Comparison of ENCODE assay signal across 23 cellular contexts in the genomic region with DNA sequence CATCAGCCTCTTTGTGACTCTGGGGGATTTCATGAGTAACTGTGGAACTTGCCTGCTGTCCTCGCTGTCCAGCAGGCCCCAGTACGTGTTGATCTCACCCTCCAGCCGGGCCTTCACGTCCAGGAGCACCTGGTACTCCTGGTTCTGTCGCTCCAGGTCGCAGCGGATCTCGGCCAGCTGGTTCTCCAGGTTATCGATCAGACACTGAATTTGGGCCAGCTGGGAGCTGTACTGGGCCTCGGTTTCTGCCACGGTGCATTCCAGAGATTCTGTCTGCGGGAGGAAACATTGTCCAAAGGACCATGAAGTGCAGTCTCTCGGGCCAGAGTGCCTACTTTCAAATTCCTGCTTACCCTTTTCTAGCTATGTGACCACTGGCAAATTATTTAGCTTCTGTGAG. TPM values are rescaled to one million over a fixed set of nuclear protein-coding genes. Genes with fewer than 3 reads are reported as not detected.
"Had no signal": no experiment of that assay in that cellular context is flagged by ENCODE, and none has a peak within 500 bp of the region (broad histone marks: within the 10 kb centered on the region; RNA-seq: fewer than 3 reads in every experiment).

No MANE protein-coding gene starts in this region.

- H3K27me3 Mint-ChIP-seq: type B pancreatic cell had no signal

- DNase-seq: activated CD4-positive, alpha-beta T cell treated with anti-CD3 and anti-CD28 coated beads for 4 hours; activated CD8-positive, alpha-beta T cell treated with anti-CD3 and anti-CD28 coated beads for 36 hours; activated effector memory CD4-positive, alpha-beta T cell treated with Interleukin-2 at 50 U/mL for 16 hours; activated naive CD4-positive, alpha-beta T cell treated with anti-CD3 and anti-CD28 coated beads, Interleukin-2, amount 50 U/mL, for 16 hours; activated T-cell treated with anti-CD3 and anti-CD28 coated beads, Interleukin-2, amount 50 U/mL, for 4 hours; caudate nucleus; colonic mucosa; stimulated activated CD4-positive, alpha-beta T cell treated with anti-CD3 and anti-CD28 coated beads, Interleukin-15, amount 100 ng/mL, for 24 hours; stimulated activated CD4-positive, alpha-beta T cell treated with anti-CD3 and anti-CD28 coated beads, Interleukin-4, amount 100 ng/mL, for 1 hour; stimulated activated naive B cell treated with anti-CD40 and anti-IgM and Interleukin-4, amounts not matched to agents 10 μg/mL and 1 μg/mL and 100 μg/mL, for 72 hours; T-helper 2 cell had no signal

- H3K27ac Mint-ChIP-seq: activated CD8-positive, alpha-beta T cell treated with anti-CD3 and anti-CD28 coated beads for 36 hours; stimulated activated naive B cell treated with anti-CD40 and anti-IgM and Interleukin-4, amounts not matched to agents 10 μg/mL and 1 μg/mL and 100 μg/mL, for 72 hours; type B pancreatic cell had no signal

- H3K27ac ChIP-seq: colonic mucosa, esophagus muscularis mucosa, hepatocyte, neutrophil, right atrium auricular region, skin epidermis had no signal

- H3K9me3 Mint-ChIP-seq: activated CD8-positive, alpha-beta T cell treated with anti-CD3 and anti-CD28 coated beads for 36 hours; activated T-cell treated with anti-CD3 and anti-CD28 coated beads, Interleukin-2, amount 50 U/mL, for 4 hours; stimulated activated naive B cell treated with anti-CD40 and anti-IgM and Interleukin-4, amounts not matched to agents 10 μg/mL and 1 μg/mL and 100 μg/mL, for 72 hours; type B pancreatic cell had no signal

- H3K27me3 ChIP-seq: colonic mucosa, hepatocyte, right atrium auricular region had no signal

- H3K79me2 ChIP-seq: hepatocyte had no signal

- H3K4me2 ChIP-seq: hepatocyte had no signal

- H3K36me3 Mint-ChIP-seq: stimulated activated naive B cell treated with anti-CD40 and anti-IgM and Interleukin-4, amounts not matched to agents 10 μg/mL and 1 μg/mL and 100 μg/mL, for 72 hours; type B pancreatic cell had no signal

- H3K4me3 Mint-ChIP-seq: activated CD8-positive, alpha-beta T cell treated with anti-CD3 and anti-CD28 coated beads for 36 hours; activated T-cell treated with anti-CD3 and anti-CD28 coated beads, Interleukin-2, amount 50 U/mL, for 4 hours; stimulated activated naive B cell treated with anti-CD40 and anti-IgM and Interleukin-4, amounts not matched to agents 10 μg/mL and 1 μg/mL and 100 μg/mL, for 72 hours; type B pancreatic cell had no signal

- H3K36me3 ChIP-seq: colonic mucosa, esophagus muscularis mucosa, neutrophil, right atrium auricular region had no signal

- H3K4me3 ChIP-seq: colonic mucosa, esophagus muscularis mucosa, hepatocyte, right atrium auricular region, skin epidermis had no signal

- H3K4me1 Mint-ChIP-seq: stimulated activated naive B cell treated with anti-CD40 and anti-IgM and Interleukin-4, amounts not matched to agents 10 μg/mL and 1 μg/mL and 100 μg/mL, for 72 hours had no signal

- H3K4me1 ChIP-seq: colonic mucosa, right atrium auricular region had no signal

- ATAC-seq: activated CD8-positive, alpha-beta T cell treated with anti-CD3 and anti-CD28 coated beads for 36 hours; activated T-cell treated with anti-CD3 and anti-CD28 coated beads, Interleukin-2, amount 50 U/mL, for 4 hours; stimulated activated naive B cell treated with anti-CD40 and anti-IgM and Interleukin-4, amounts not matched to agents 10 μg/mL and 1 μg/mL and 100 μg/mL, for 72 hours had no signal

- H2AFZ ChIP-seq: hepatocyte had no signal

- H3K9me3 ChIP-seq: colonic mucosa, esophagus muscularis mucosa, neutrophil, right atrium auricular region had no signal

RNA-seq across cellular contexts. Expression of a gene that starts 5.4 kb away (rescaled TPM):
- total RNA-seq: activated CD8-positive, alpha-beta T cell treated with anti-CD3 and anti-CD28 coated beads for 36 hours; activated T-cell treated with anti-CD3 and anti-CD28 coated beads, Interleukin-2, amount 50 U/mL, for 4 hours; esophagus muscularis mucosa; fibroblast of villous mesenchyme; glomerular endothelial cell; kidney epithelial cell; liver; mesenteric fat pad; right atrium auricular region had no signal
- polyA plus RNA-seq: hepatocyte, liver had no signal

RNA-seq across cellular contexts. Expression of a gene that starts 12.0 kb away (rescaled TPM):
- total RNA-seq: activated CD8-positive, alpha-beta T cell treated with anti-CD3 and anti-CD28 coated beads for 36 hours; activated T-cell treated with anti-CD3 and anti-CD28 coated beads, Interleukin-2, amount 50 U/mL, for 4 hours; colonic mucosa; esophagus muscularis mucosa; fibroblast of villous mesenchyme; glomerular endothelial cell; hepatocyte; kidney epithelial cell; liver; mesenteric fat pad; right atrium auricular region had no signal
- polyA plus RNA-seq: hepatocyte, liver had no signal

RNA-seq across cellular contexts. Expression of a gene that starts 15.2 kb away (rescaled TPM):
- total RNA-seq: activated CD8-positive, alpha-beta T cell treated with anti-CD3 and anti-CD28 coated beads for 36 hours; activated T-cell treated with anti-CD3 and anti-CD28 coated beads, Interleukin-2, amount 50 U/mL, for 4 hours; colonic mucosa; esophagus muscularis mucosa; fibroblast of villous mesenchyme; glomerular endothelial cell; hepatocyte; kidney epithelial cell; liver; mesenteric fat pad; right atrium auricular region had no signal
- polyA plus RNA-seq: adipose tissue, hepatocyte, liver had no signal

RNA-seq across cellular contexts. Expression of a gene that starts 21.0 kb away (rescaled TPM):
- total RNA-seq: activated CD8-positive, alpha-beta T cell treated with anti-CD3 and anti-CD28 coated beads for 36 hours; activated T-cell treated with anti-CD3 and anti-CD28 coated beads, Interleukin-2, amount 50 U/mL, for 4 hours; colonic mucosa; esophagus muscularis mucosa; fibroblast of villous mesenchyme; glomerular endothelial cell; hepatocyte; kidney epithelial cell; liver; mesenteric fat pad; right atrium auricular region had no signal
- polyA plus RNA-seq: adipose tissue, hepatocyte, liver had no signal

RNA-seq across cellular contexts. Expression of a gene that starts 30.2 kb away (rescaled TPM):
- total RNA-seq: activated CD8-positive, alpha-beta T cell treated with anti-CD3 and anti-CD28 coated beads for 36 hours; activated T-cell treated with anti-CD3 and anti-CD28 coated beads, Interleukin-2, amount 50 U/mL, for 4 hours; colonic mucosa; esophagus muscularis mucosa; fibroblast of villous mesenchyme; glomerular endothelial cell; hepatocyte; kidney epithelial cell; liver; mesenteric fat pad; right atrium auricular region had no signal
- polyA plus RNA-seq: adipose tissue, liver had no signal
